26 cellular contexts compared by ENCODE assay signal in genomic region chr3:43120937-43121336, GRCh38.
"Had no signal": no experiment of that assay in that cellular context is flagged by ENCODE, and none has a peak within 500 bp of the region (broad histone marks: within the 10 kb centered on the region; RNA-seq: fewer than 3 reads in every experiment).

No MANE protein-coding gene starts in this region.

- H3K9me3 ChIP-seq: gastrocnemius medialis had no signal

- H3K27me3 ChIP-seq: brain microvascular endothelial cell, gastrocnemius medialis, heart left ventricle had no signal

- H3K27ac ChIP-seq: brain microvascular endothelial cell, coronary artery, dorsolateral prefrontal cortex, foreskin keratinocyte, gastrocnemius medialis, heart left ventricle had no signal

- H3K27me3 Mint-ChIP-seq: activated CD4-positive, alpha-beta T cell treated with anti-CD3 and anti-CD28 coated beads, Interleukin-2, amount 10 ng/mL, durations not matched to agents 7 days and 5 days; dendritic cell treated with granulocyte-macrophage colony-stimulating factor and Interleukin-4, amounts not matched to agents 40 ng/mL and 50 ng/mL, for 4 days had no signal

- H3K4me1 Mint-ChIP-seq: activated CD4-positive, alpha-beta T cell treated with anti-CD3 and anti-CD28 coated beads, Interleukin-2, amount 10 ng/mL, durations not matched to agents 7 days and 5 days; activated naive CD4-positive, alpha-beta T cell treated with anti-CD3 and anti-CD28 coated beads, Interleukin-2, amount 50 U/mL, for 24 hours; activated naive CD8-positive, alpha-beta T cell treated with anti-CD3 and anti-CD28 coated beads, Interleukin-2, amount 10 ng/mL, durations not matched to agents 7 days and 5 days; central memory CD8-positive, alpha-beta T cell; endodermal cell had no signal

- ATAC-seq: esophagus mucosa, foreskin keratinocyte, gastrocnemius medialis, heart left ventricle had no signal

- DNase-seq: activated CD4-positive, alpha-beta T cell treated with anti-CD3 and anti-CD28 coated beads for 4 hours; activated CD4-positive, alpha-beta T cell treated with anti-CD3 and anti-CD28 coated beads, Interleukin-2, amount 10 ng/mL, durations not matched to agents 7 days and 5 days; activated CD4-positive, alpha-beta T cell treated with anti-CD3 and anti-CD28 coated beads, Interleukin-2, amount 50 U/mL, for 4 hours; activated CD4-positive, CD25-positive, alpha-beta regulatory T cell; activated CD4-positive, CD25-positive, alpha-beta regulatory T cell treated with anti-CD3 and anti-CD28 coated beads, Interleukin-2, amount 50 U/mL, for 72 hours; activated CD8-positive, alpha-beta memory T cell treated with anti-CD3 and anti-CD28 coated beads, Interleukin-2, amount 50 U/mL, for 48 hours; activated effector memory CD4-positive, alpha-beta T cell treated with anti-CD3 and anti-CD28 coated beads, Interleukin-2, amount 50 U/mL, for 16 hours; activated naive CD4-positive, alpha-beta T cell treated with anti-CD3 and anti-CD28 coated beads for 36 hours; activated naive CD8-positive, alpha-beta T cell treated with anti-CD3 and anti-CD28 coated beads, Interleukin-2, amount 10 ng/mL, durations not matched to agents 7 days and 5 days; activated T-cell treated with anti-CD3 and anti-CD28 coated beads for 4 hours; amniotic stem cell; anterior cingulate cortex; brain microvascular endothelial cell; dorsolateral prefrontal cortex; effector memory CD4-positive, alpha-beta T cell; endodermal cell; foreskin keratinocyte; gastrocnemius medialis; glutamatergic neuron; heart left ventricle had no signal

- H3K36me3 ChIP-seq: brain microvascular endothelial cell, gastrocnemius medialis, heart left ventricle had no signal

- H3K4me3 Mint-ChIP-seq: activated CD4-positive, alpha-beta T cell treated with anti-CD3 and anti-CD28 coated beads, Interleukin-2, amount 10 ng/mL, durations not matched to agents 7 days and 5 days; activated naive CD4-positive, alpha-beta T cell treated with anti-CD3 and anti-CD28 coated beads for 36 hours; activated naive CD4-positive, alpha-beta T cell treated with anti-CD3 and anti-CD28 coated beads, Interleukin-2, amount 50 U/mL, for 24 hours; activated naive CD8-positive, alpha-beta T cell treated with anti-CD3 and anti-CD28 coated beads, Interleukin-2, amount 10 ng/mL, durations not matched to agents 7 days and 5 days; central memory CD8-positive, alpha-beta T cell; dendritic cell treated with granulocyte-macrophage colony-stimulating factor and Interleukin-4, amounts not matched to agents 40 ng/mL and 50 ng/mL, for 4 days; endodermal cell had no signal

- H3K4me1 ChIP-seq: foreskin keratinocyte, gastrocnemius medialis, heart left ventricle had no signal

- H3K4me3 ChIP-seq: coronary artery, dorsolateral prefrontal cortex, gastrocnemius medialis, heart left ventricle had no signal

- H3K36me3 Mint-ChIP-seq: activated naive CD8-positive, alpha-beta T cell treated with anti-CD3 and anti-CD28 coated beads, Interleukin-2, amount 10 ng/mL, durations not matched to agents 7 days and 5 days had no signal

- H3K27ac Mint-ChIP-seq: activated CD4-positive, alpha-beta T cell treated with anti-CD3 and anti-CD28 coated beads, Interleukin-2, amount 10 ng/mL, durations not matched to agents 7 days and 5 days; activated naive CD4-positive, alpha-beta T cell treated with anti-CD3 and anti-CD28 coated beads for 36 hours; activated naive CD4-positive, alpha-beta T cell treated with anti-CD3 and anti-CD28 coated beads, Interleukin-2, amount 50 U/mL, for 24 hours; activated naive CD8-positive, alpha-beta T cell treated with anti-CD3 and anti-CD28 coated beads, Interleukin-2, amount 10 ng/mL, durations not matched to agents 7 days and 5 days; activated T-helper 2 cell treated with anti-CD3 and anti-CD28 coated beads, Interferon-gamma antibody, Interleukin-2, Interleukin-4, amounts not matched to agents 10 μg/mL and 5 μg/mL and 100 μg/mL, durations not matched to agents 14 hours and 24 hours and 36 hours; dendritic cell treated with granulocyte-macrophage colony-stimulating factor and Interleukin-4, amounts not matched to agents 40 ng/mL and 50 ng/mL, for 4 days; endodermal cell had no signal
